Comparison of ENCODE assay signal across 25 cellular contexts in genomic region chr5:56455417-56455816, GRCh38.
"Had no signal": no experiment of that assay in that cellular context is flagged by ENCODE, and none has a peak within 500 bp of the region (broad histone marks: within the 10 kb centered on the region; RNA-seq: fewer than 3 reads in every experiment).

No MANE protein-coding gene starts in this region.

- H3K36me3 Mint-ChIP-seq: mesothelial cell of epicardium; naive B cell; natural killer cell treated with Interleukin-12 subunit alpha and Interleukin-12 subunit beta and Interleukin-15 and Interleukin-18, amount 100 ng/mL, for 72 hours; neural progenitor cell; stimulated activated memory B cell treated with anti-CD40 and anti-IgM and Interleukin-4, amounts not matched to agents 10 μg/mL and 1 μg/mL and 100 μg/mL, for 72 hours had no signal

- H3K9me3 Mint-ChIP-seq: effector memory CD8-positive, alpha-beta T cell; mesothelial cell of epicardium; naive B cell; natural killer cell treated with Interleukin-12 subunit alpha and Interleukin-12 subunit beta and Interleukin-15 and Interleukin-18, amount 100 ng/mL, for 72 hours; neural progenitor cell; stimulated activated memory B cell treated with anti-CD40 and anti-IgM and Interleukin-4, amounts not matched to agents 10 μg/mL and 1 μg/mL and 100 μg/mL, for 72 hours had no signal

- H3K4me1 Mint-ChIP-seq: neural progenitor cell had no signal

- H3K4me3 ChIP-seq: gastrocnemius medialis, lung, mucosa of descending colon, neural progenitor cell, testis, tibial nerve, upper lobe of right lung, uterus had no signal

- H3K4me3 Mint-ChIP-seq: effector memory CD8-positive, alpha-beta T cell; mesothelial cell of epicardium; naive B cell; natural killer cell treated with Interleukin-12 subunit alpha and Interleukin-12 subunit beta and Interleukin-15 and Interleukin-18, amount 100 ng/mL, for 72 hours; neural progenitor cell; stimulated activated memory B cell treated with anti-CD40 and anti-IgM and Interleukin-4, amounts not matched to agents 10 μg/mL and 1 μg/mL and 100 μg/mL, for 72 hours had no signal

- H3K27me3 ChIP-seq: gastrocnemius medialis, neural progenitor cell, testis, tibial nerve, upper lobe of right lung, uterus had no signal

- H3K27ac ChIP-seq: epithelial cell of prostate, gastrocnemius medialis, neural progenitor cell, testis, tibial nerve, upper lobe of right lung, uterus had no signal

- H3K9me3 ChIP-seq: gastrocnemius medialis, mucosa of descending colon, testis, tibial nerve, upper lobe of right lung, uterus had no signal

- DNase-seq: cerebellar nuclear complex; cortex of kidney; effector memory CD8-positive, alpha-beta T cell; gastrocnemius medialis; head of caudate nucleus; mucosa of descending colon; naive B cell; nucleus accumbens; stimulated activated CD4-positive, alpha-beta T cell treated with anti-CD3 and anti-CD28 coated beads, Interleukin-2, amount 100 ng/mL, for 24 hours; stimulated activated CD4-positive, alpha-beta T cell treated with anti-CD3 and anti-CD28 coated beads, Interleukin-4, amount 100 ng/mL, for 24 hours; stimulated activated naive CD8-positive, alpha-beta T cell treated with anti-CD3 and anti-CD28 coated beads, Interleukin-15, Interleukin-2, amounts not matched to agents 100 U/mL and 50 U/mL, for 24 hours; substantia nigra; testis; upper lobe of right lung; uterus had no signal

- ATAC-seq: effector memory CD8-positive, alpha-beta T cell; esophagus mucosa; gastrocnemius medialis; mucosa of descending colon; sciatic nerve; stimulated activated memory B cell treated with anti-CD40 and anti-IgM and Interleukin-4, amounts not matched to agents 10 μg/mL and 1 μg/mL and 100 μg/mL, for 72 hours; stimulated activated naive CD8-positive, alpha-beta T cell treated with anti-CD3 and anti-CD28 coated beads, Interleukin-15, Interleukin-2, amounts not matched to agents 100 U/mL and 50 U/mL, for 24 hours; upper lobe of right lung had no signal

- H3K4me1 ChIP-seq: gastrocnemius medialis, upper lobe of right lung, uterus had no signal

- H3K27me3 Mint-ChIP-seq: naive B cell; stimulated activated memory B cell treated with anti-CD40 and anti-IgM and Interleukin-4, amounts not matched to agents 10 μg/mL and 1 μg/mL and 100 μg/mL, for 72 hours had no signal

- H3K27ac Mint-ChIP-seq: effector memory CD8-positive, alpha-beta T cell; mesothelial cell of epicardium; natural killer cell treated with Interleukin-12 subunit alpha and Interleukin-12 subunit beta and Interleukin-15 and Interleukin-18, amount 100 ng/mL, for 72 hours; neural progenitor cell; progenitor cell of endocrine pancreas; stimulated activated memory B cell treated with anti-CD40 and anti-IgM and Interleukin-4, amounts not matched to agents 10 μg/mL and 1 μg/mL and 100 μg/mL, for 72 hours had no signal

- H3K36me3 ChIP-seq: gastrocnemius medialis, neural progenitor cell, tibial nerve, upper lobe of right lung, uterus had no signal
